Comparison of ENCODE assay signal across 8 cellular contexts in genomic region chr3:27312044-27312668, GRCh38. TPM values are rescaled to one million over a fixed set of nuclear protein-coding genes. Genes with fewer than 3 reads are reported as not detected.
DNase-seq lines count a peak whose midpoint lies in the region; ATAC-seq, FAIRE-seq and TF ChIP-seq lines count a peak whose summit lies in the region.

No MANE protein-coding gene starts in this region.

- peak overlapping the region; percentile 50 for H4K91ac ChIP-seq in mesenchymal stem cell (ENCODE audit: low read length)

- FAIRE-seq in A204.1 (lab: Jason Lieb, UNC) = peak; percentile 89
- peak; percentile 92 for FAIRE-seq in G401.6 (lab: Jason Lieb, UNC)

- no peak overlapping the region for H2BK120ac ChIP-seq in mesenchymal stem cell (ENCODE audit: low read depth, low read length)

- no peak overlapping the region for H3K18ac ChIP-seq in mesenchymal stem cell (ENCODE audit: low read depth in 1 of 2, low read length in 2 of 2)

- peak; percentile 87 for ATAC-seq in GM21825 (IDR thresholded peaks at IDR 0.05; ENCODE audit: unreplicated experiment)

- H4K8ac ChIP-seq in mesenchymal stem cell (ENCODE audit: low read length) = peak overlapping the region; percentile 69

- WGBS in endodermal cell (ENCODE audit: insufficient coverage in 1 of 2, insufficient read length in 1 of 2), 2 experiments = 59% methylated on average over 4 of the region's 5 CpGs; no CpG with 5 or more reads in 1 of the 2 experiments
- 33% methylated on average over 2 of the region's 5 CpGs for WGBS in mesenchymal stem cell

- DNase-seq in Jurkat, Clone E6-1 (ENCODE audit: low read depth, low spot score) = peak; percentile 78
- DNase-seq in RKO (ENCODE audit: low spot score) (peak; percentile 82), endodermal cell (peak; percentile 57), mesenchymal stem cell (peak; percentile 83)
- no peak for DNase-seq in activated effector memory CD4-positive, alpha-beta T cell treated with Interleukin-2 at 50 U/mL for 16 hours

- no peak overlapping the region for H3K27ac ChIP-seq in endodermal cell (ENCODE audit: low read depth, low read length)
- H3K27ac ChIP-seq in mesenchymal stem cell (ENCODE audit: low read length, poor library complexity, severe bottlenecking) = peak overlapping the region; percentile 72

- H2BK5ac ChIP-seq in mesenchymal stem cell (ENCODE audit: low read depth, low read length, poor library complexity, severe bottlenecking) = no peak overlapping the region

- H3K9me3 ChIP-seq in endodermal cell (ENCODE audit: control insufficient read depth, low read length) (peaks cover 6% of the 10 kb centered on the region), mesenchymal stem cell (ENCODE audit: control insufficient read depth, low read length) (no peaks in the 10 kb centered on the region)

- H3K4me3 ChIP-seq in Jurkat, Clone E6-1 (ENCODE audit: low read length) = no peak overlapping the region
- no peak overlapping the region for H3K4me3 ChIP-seq in endodermal cell (ENCODE audit: low read length)
- H3K4me3 ChIP-seq in mesenchymal stem cell (ENCODE audit: insufficient read depth in 1 of 2, low read depth in 1 of 2, low read length in 2 of 2) = no peak overlapping the region

- H2BK12ac ChIP-seq in mesenchymal stem cell (ENCODE audit: low read length in 2 of 2) = peak overlapping the region in 1 of 2 experiments; percentile 93

- H3K27me3 ChIP-seq in endodermal cell (ENCODE audit: control insufficient read depth, insufficient read depth, low read length, poor library complexity, severe bottlenecking) (no peaks in the 10 kb centered on the region), mesenchymal stem cell (ENCODE audit: control insufficient read depth in 1 of 2, insufficient read depth in 1 of 2, low read length in 2 of 2) (no peaks in the 10 kb centered on the region)

- H3K14ac ChIP-seq in mesenchymal stem cell (ENCODE audit: low read length in 2 of 2) = no peak overlapping the region

- H3K4me3 Mint-ChIP-seq in endodermal cell = no peak overlapping the region

- no peak overlapping the region for H2AFZ ChIP-seq in mesenchymal stem cell (ENCODE audit: low read depth, low read length)

- no peaks in the 10 kb centered on the region for H3K36me3 Mint-ChIP-seq in endodermal cell (ENCODE audit: low read depth)

- H3K9me3 Mint-ChIP-seq in endodermal cell = no peaks in the 10 kb centered on the region

- H3K36me3 ChIP-seq in endodermal cell (ENCODE audit: control insufficient read depth, insufficient read depth, low read length) = no peaks in the 10 kb centered on the region
- H3K36me3 ChIP-seq in mesenchymal stem cell (ENCODE audit: control insufficient read depth in 1 of 2, insufficient read depth in 2 of 2, low read depth in 1 of 2, low read length in 2 of 2) = peaks cover 0 to 78% of the 10 kb centered on the region in 2 experiments

- no peak overlapping the region for H3K4ac ChIP-seq in mesenchymal stem cell (ENCODE audit: low read depth in 1 of 2, low read length in 2 of 2)

- peak; percentile 79 for TF ChIP-seq CTCF in endodermal cell (conservative IDR thresholded peaks at IDR 0.05)

- H3K4me1 ChIP-seq in endodermal cell (ENCODE audit: control insufficient read depth, insufficient read depth, low read length) (no peaks in the 10 kb centered on the region), mesenchymal stem cell (ENCODE audit: control insufficient read depth, insufficient read depth, low read depth, low read length) (peaks cover 6% of the 10 kb centered on the region)

- no peak overlapping the region for H3K23ac ChIP-seq in mesenchymal stem cell (ENCODE audit: low read length in 2 of 2)

- H3K9ac ChIP-seq in endodermal cell (ENCODE audit: extremely low read depth, low read length, poor library complexity, severe bottlenecking) = no peak overlapping the region
- peak overlapping the region; percentile 65 for H3K9ac ChIP-seq in mesenchymal stem cell (ENCODE audit: low read length)

- H2BK15ac ChIP-seq in mesenchymal stem cell (ENCODE audit: low read depth, poor library complexity, severe bottlenecking) = no peak overlapping the region

- peaks cover 2% of the 10 kb centered on the region for H3K4me1 Mint-ChIP-seq in endodermal cell

- no peaks in the 10 kb centered on the region for H3K27me3 Mint-ChIP-seq in endodermal cell (ENCODE audit: insufficient read depth)

- no peak overlapping the region for H2AK5ac ChIP-seq in mesenchymal stem cell (ENCODE audit: low read length, severe bottlenecking)

- H3K4me2 ChIP-seq in mesenchymal stem cell (ENCODE audit: low read length, poor library complexity, severe bottlenecking) = no peak overlapping the region

- H3K27ac Mint-ChIP-seq in endodermal cell = no peak overlapping the region

- H3K79me1 ChIP-seq in mesenchymal stem cell (replicated peaks; ENCODE audit: low read length, poor library complexity, severe bottlenecking) = peaks cover 1% of the 10 kb centered on the region

RNA-seq across cellular contexts. Expression of gene NEK10, which starts 57.0 kb away (rescaled TPM):
- 2.3 TPM for polyA plus RNA-seq in Jurkat, Clone E6-1 (2012; ENCODE audit: insufficient read depth, insufficient read length)
- 1 to 10 TPM; 1.3 to 2.4 TPM for total RNA-seq in endodermal cell
- polyA plus RNA-seq in endodermal cell (2013, experiment 1 of 2) = 1.2 TPM
- polyA plus RNA-seq in endodermal cell (2013, experiment 2 of 2) = 0.99 TPM
- 0.29 TPM for polyA plus RNA-seq in mesenchymal stem cell (2013, experiment 1 of 2)
- 0.48 TPM for polyA plus RNA-seq in mesenchymal stem cell (2013, experiment 2 of 2)
